1 cellular context compared by ENCODE assay signal in the genomic region with DNA sequence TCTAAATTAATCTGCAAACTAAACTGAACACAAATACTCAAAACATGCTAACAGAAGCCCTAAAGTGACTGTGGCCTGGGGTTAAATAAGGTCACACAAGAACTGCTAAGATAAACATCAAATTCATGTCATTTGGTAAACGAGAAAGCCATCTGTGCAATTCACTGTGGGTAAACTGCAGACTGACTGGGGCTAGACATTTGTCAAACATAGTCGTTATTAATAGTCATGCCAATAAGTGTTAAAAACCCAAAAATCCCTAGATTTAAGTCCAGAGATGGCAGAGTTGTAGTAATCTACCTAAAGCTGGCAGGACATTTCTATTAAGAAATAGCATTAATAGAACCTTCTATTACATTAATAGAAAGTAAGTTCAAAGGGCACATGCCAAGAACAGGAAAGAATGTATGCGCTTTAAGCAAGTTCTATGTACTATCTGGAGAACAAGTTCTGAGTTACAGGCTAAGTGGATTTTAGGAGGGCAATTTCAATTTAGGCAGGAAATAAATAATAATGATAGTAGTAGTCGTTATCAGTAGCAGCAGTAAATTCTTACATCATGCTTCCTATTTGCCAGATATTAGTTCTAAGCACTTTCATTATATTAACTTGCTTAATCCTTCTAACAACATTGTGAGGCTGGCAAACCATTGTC.
TF ChIP-seq lines count a peak whose summit lies in the region.

No MANE protein-coding gene starts in this region.

TF ChIP-seq in IMR-90, 13 proteins besides CTCF, POLR2A, EP300 and RAD21 (continued from another document):
- TF ChIP-seq CHD1 (IDR thresholded peaks at IDR 0.05; ENCODE audit: low read depth, low read length) (no peak), RCOR1 (IDR thresholded peaks at IDR 0.05; ENCODE audit: insufficient replicate concordance, low read length) (no peak), BHLHE40 (IDR thresholded peaks at IDR 0.05; ENCODE audit: low read depth, low read length) (no peak), MAFK (IDR thresholded peaks at IDR 0.05; ENCODE audit: low read depth, low read length) (no peak), SMC3 (IDR thresholded peaks at IDR 0.05; ENCODE audit: low read depth, low read length) (no peak), MXI1 (IDR thresholded peaks at IDR 0.05; ENCODE audit: borderline replicate concordance, low read depth, low read length) (no peak), RFX5 (IDR thresholded peaks at IDR 0.05; ENCODE audit: low read depth, low read length) (no peak)
